8 cellular contexts compared by ENCODE assay signal in the genomic region with DNA sequence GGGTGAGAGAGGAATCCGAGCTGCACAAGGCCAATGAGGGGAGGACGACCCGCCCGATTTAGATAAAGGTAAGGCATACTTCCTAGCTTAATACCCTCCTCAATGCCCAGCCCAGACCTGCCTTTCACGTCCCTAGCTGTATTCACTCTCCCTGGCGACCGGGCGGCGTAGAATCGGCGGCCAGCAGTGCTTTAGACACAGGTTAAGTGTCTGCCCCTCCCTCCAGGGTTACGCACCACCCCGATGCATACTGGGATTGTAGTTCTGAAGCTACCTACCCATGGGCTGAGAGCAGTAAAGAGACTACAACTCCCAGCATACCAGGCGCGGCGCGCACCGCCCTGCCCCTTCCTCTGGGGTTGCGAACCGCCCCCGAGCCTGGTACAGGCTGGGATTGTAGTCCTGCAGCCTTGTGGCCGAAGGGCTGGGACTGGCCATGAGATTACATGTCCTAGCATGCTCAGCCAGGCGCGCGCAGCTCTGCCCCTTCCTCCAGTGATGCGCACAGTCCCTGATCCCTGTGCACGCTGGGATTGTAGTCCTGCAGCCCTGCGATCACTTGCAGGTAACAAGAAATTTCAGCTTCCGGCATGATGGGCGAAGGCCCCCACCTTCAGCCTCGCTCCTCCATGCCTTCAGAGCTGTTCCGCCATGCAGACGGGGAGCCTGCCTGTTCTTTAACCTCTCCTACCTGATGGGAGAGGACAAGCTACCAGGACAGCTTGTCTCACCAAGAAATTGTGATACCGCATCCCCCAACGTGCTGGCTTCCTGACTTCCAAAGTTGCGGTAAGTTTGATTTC. TPM values are rescaled to one million over a fixed set of nuclear protein-coding genes. Genes with fewer than 3 reads are reported as not detected.
DNase-seq lines count a peak whose midpoint lies in the region; ATAC-seq and TF ChIP-seq lines count a peak whose summit lies in the region.

No MANE protein-coding gene starts in this region.

- H3K4me3 ChIP-seq in GM23338 (peak overlapping the region; percentile 75), fibroblast of lung (replicated peaks in 1 of 4; ENCODE audit: control extremely low read depth in 1 of 4, insufficient read depth in 1 of 4, low read depth in 3 of 4, low read length in 4 of 4) (peak overlapping the region; percentile 91 to 95 (median 93))

- no peaks in the 10 kb centered on the region for H3K9me2 ChIP-seq in GM23338 (ENCODE audit: insufficient read depth)

- peaks cover 11% of the 10 kb centered on the region for H3K4me1 Mint-ChIP-seq in GM23338
- peaks cover 29 to 47% (median 35%) of the 10 kb centered on the region in 3 donors for H3K4me1 Mint-ChIP-seq in naive B cell
- H3K4me1 Mint-ChIP-seq in stimulated activated effector memory CD8-positive, alpha-beta T cell treated with anti-CD3 and anti-CD28 coated beads, Interleukin-12 subunit alpha, Interleukin-12 subunit beta, amount 100 ng/mL, for 72 hours, result peaks cover 48% of the 10 kb centered on the region

- H3K36me3 Mint-ChIP-seq in GM23338 (ENCODE audit: low read depth), result peaks cover 13% of the 10 kb centered on the region
- no peaks in the 10 kb centered on the region for H3K36me3 Mint-ChIP-seq in naive B cell
- peaks cover 36% of the 10 kb centered on the region for H3K36me3 Mint-ChIP-seq in stimulated activated effector memory CD8-positive, alpha-beta T cell treated with anti-CD3 and anti-CD28 coated beads, Interleukin-12 subunit alpha, Interleukin-12 subunit beta, amount 100 ng/mL, for 72 hours

- H3K27me3 ChIP-seq in GM23338 (ENCODE audit: insufficient read depth) (no peaks in the 10 kb centered on the region), fibroblast of lung (ENCODE audit: control insufficient read depth, insufficient read depth, low read length) (no peaks in the 10 kb centered on the region)

- H3F3A ChIP-seq in GM23338 (replicated peaks; ENCODE audit: low read depth), result no peaks in the 10 kb centered on the region

- H3K27me3 Mint-ChIP-seq in GM23338 (ENCODE audit: insufficient read depth, low read depth, poor library complexity), result peaks cover 7% of the 10 kb centered on the region
- H3K27me3 Mint-ChIP-seq in naive B cell, result no peaks in the 10 kb centered on the region

- H2AFZ ChIP-seq in GM23338, result peak overlapping the region; percentile 94
- peak overlapping the region; percentile 99 for H2AFZ ChIP-seq in fibroblast of lung (ENCODE audit: low read length)

- H3K27ac ChIP-seq in GM23338 (ENCODE audit: low read depth) (peak overlapping the region; percentile 46; the same call in 1 of the 2 replicates), fibroblast of lung (ENCODE audit: insufficient read depth, low read length) (peak overlapping the region; percentile 73)

- H3K4me1 ChIP-seq in GM23338 (ENCODE audit: insufficient read depth), result peaks cover 15% of the 10 kb centered on the region
- H3K4me1 ChIP-seq in fibroblast of lung (ENCODE audit: control insufficient read depth, extremely low read depth, insufficient read depth, low read length), result no peaks in the 10 kb centered on the region

- peak; percentile 97 for ATAC-seq in GM23338
- peak; percentile 99 for ATAC-seq in naive B cell (ENCODE audit: low read depth in 2 of 2)
- ATAC-seq in stimulated activated effector memory CD8-positive, alpha-beta T cell treated with anti-CD3 and anti-CD28 coated beads, Interleukin-12 subunit alpha, Interleukin-12 subunit beta, amount 100 ng/mL, for 72 hours, result peak; percentile 100

- H3K9me3 ChIP-seq in fibroblast of lung (ENCODE audit: control insufficient read depth, insufficient read depth, low read depth, low read length), result no peaks in the 10 kb centered on the region

- H3K4me2 ChIP-seq in GM23338 (peak overlapping the region; percentile 94), fibroblast of lung (ENCODE audit: extremely low read depth, insufficient read depth, low read length) (peak overlapping the region; percentile 98)

- peak overlapping the region; percentile 62 for H3K9ac ChIP-seq in fibroblast of lung (ENCODE audit: insufficient read depth, low read length)

- TF ChIP-seq CTCF in GM23338 (conservative IDR thresholded peaks at IDR 0.05; ENCODE audit: low read depth in 2 of 2) (no peak), fibroblast of lung (conservative IDR thresholded peaks at IDR 0.05 in 1 of 2, IDR thresholded peaks at IDR 0.05 in 1 of 2; ENCODE audit: low read depth in 1 of 2, low read length in 2 of 2) (no peak)

- H4K20me1 ChIP-seq in GM23338 (replicated peaks; ENCODE audit: insufficient read depth) (no peaks in the 10 kb centered on the region), fibroblast of lung (ENCODE audit: control insufficient read depth, extremely low read depth, insufficient read depth, low read length) (no peaks in the 10 kb centered on the region)

- DNase-seq in Daoy (ENCODE audit: low read depth) (peak; percentile 99), GM23338 (ENCODE audit: low spot score) (peak; percentile 98), Kasumi-1 (lab: John Stamatoyannopoulos, UW) (peak; percentile 97 to 98), RKO (ENCODE audit: low spot score) (peak; percentile 98), fibroblast of lung (ENCODE audit: low read depth in 2 of 2) (peak; percentile 98 to 99), naive B cell (peak; percentile 91)
- peak; percentile 80 to 84 for DNase-seq in activated T-helper 1 cell treated with anti-CD3 and anti-CD28 coated beads, Interleukin-2, amount 50 U/mL, for 16 hours (ENCODE audit: low read depth in 1 of 2, low spot score in 1 of 2)
- peak; percentile 78 to 95 for DNase-seq in stimulated activated effector memory CD8-positive, alpha-beta T cell treated with anti-CD3 and anti-CD28 coated beads, Interleukin-12 subunit alpha, Interleukin-12 subunit beta, amount 100 ng/mL, for 72 hours (ENCODE audit: low spot score in 2 of 2)

- H3K9me3 Mint-ChIP-seq in GM23338, result no peaks in the 10 kb centered on the region; the same call in 2 of the 3 replicates
- peaks cover 0 to 2% (median 0%) of the 10 kb centered on the region in 7 donors for H3K9me3 Mint-ChIP-seq in naive B cell
- H3K9me3 Mint-ChIP-seq in stimulated activated effector memory CD8-positive, alpha-beta T cell treated with anti-CD3 and anti-CD28 coated beads, Interleukin-12 subunit alpha, Interleukin-12 subunit beta, amount 100 ng/mL, for 72 hours, result no peaks in the 10 kb centered on the region

- H3K79me2 ChIP-seq in GM23338 (replicated peaks; ENCODE audit: insufficient read depth), result peaks cover 31% of the 10 kb centered on the region; the same call in 1 of the 2 replicates
- H3K79me2 ChIP-seq in fibroblast of lung (ENCODE audit: control insufficient read depth, insufficient read depth, low read length), result peaks cover 3% of the 10 kb centered on the region

- H3K4me3 Mint-ChIP-seq in GM23338, result peak overlapping the region; percentile 99
- H3K4me3 Mint-ChIP-seq in naive B cell, result peak overlapping the region; percentile 89 to 99 (median 98)
- H3K4me3 Mint-ChIP-seq in stimulated activated effector memory CD8-positive, alpha-beta T cell treated with anti-CD3 and anti-CD28 coated beads, Interleukin-12 subunit alpha, Interleukin-12 subunit beta, amount 100 ng/mL, for 72 hours, result peak overlapping the region; percentile 92

- H3K27ac Mint-ChIP-seq in GM23338, result peak overlapping the region; percentile 97
- H3K27ac Mint-ChIP-seq in naive B cell, result peak overlapping the region; percentile 67 to 97 (median 94)
- H3K27ac Mint-ChIP-seq in stimulated activated effector memory CD8-positive, alpha-beta T cell treated with anti-CD3 and anti-CD28 coated beads, Interleukin-12 subunit alpha, Interleukin-12 subunit beta, amount 100 ng/mL, for 72 hours, result peak overlapping the region; percentile 91

- no peaks in the 10 kb centered on the region for H3K36me3 ChIP-seq in GM23338 (ENCODE audit: insufficient read depth)
- H3K36me3 ChIP-seq in fibroblast of lung (ENCODE audit: control insufficient read depth, insufficient read depth, low read length), result no peaks in the 10 kb centered on the region

RNA-seq across cellular contexts. Expression of gene ZNF14, which starts 43.5 kb away (rescaled TPM):
- 2.9 and 5.4 TPM in 2 replicates for total RNA-seq in Daoy (2014; rRNA removed; shearing (Covaris generic))
- 9.4 and 10.2 TPM in 2 replicates for total RNA-seq in GM23338 (2014; rRNA removed; shearing (Covaris generic))
- polyA plus RNA-seq in GM23338 (2016; fragmentation: Nextera tagmentation; extraction: Ambion mirVana) (3.0 and 4.6 TPM in 2 replicates), fibroblast of lung (2.6 and 3.7 TPM in 2 replicates), naive B cell (ENCODE audit: low read depth in 6 of 6) (10 to 100 TPM in 4 of 6 donors, 1 to 10 TPM in 2; 6.6 to 26.6 (median 10.7) TPM)
- 6.2 and 7.9 TPM in 2 replicates for total RNA-seq in fibroblast of lung
- polyA plus RNA-seq in fibroblast of lung (2012), result 1.7 and 2.3 TPM in 2 replicates
- polyA minus RNA-seq in fibroblast of lung (ENCODE audit: low replicate concordance), result not detected in 2 replicates

RNA-seq across cellular contexts. Expression of gene ZNF506, which starts 45.1 kb away (rescaled TPM):
- total RNA-seq in Daoy (2014; rRNA removed; shearing (Covaris generic)), result 18.5 and 18.6 TPM in 2 replicates
- 24.7 and 26.0 TPM in 2 replicates for total RNA-seq in GM23338 (2014; rRNA removed; shearing (Covaris generic))
- polyA plus RNA-seq in GM23338 (2016; fragmentation: Nextera tagmentation; extraction: Ambion mirVana) (30.4 and 42.1 TPM in 2 replicates), fibroblast of lung (7.6 and 9.6 TPM in 2 replicates), naive B cell (ENCODE audit: low read depth in 6 of 6) (10 to 100 TPM; 35.0 to 45.5 (median 38.9) TPM)
- total RNA-seq in fibroblast of lung, result 11.0 and 16.5 TPM in 2 replicates
- polyA plus RNA-seq in fibroblast of lung (2012), result 6.0 and 6.6 TPM in 2 replicates
- polyA minus RNA-seq in fibroblast of lung (ENCODE audit: low replicate concordance), result 5.2 and 15.4 TPM in 2 replicates

Comparison
In these comparisons a context has a peak if more than half of its experiments do, and no peak if none do; other contexts are left out.
1. Peak in every context shown above with its lines: DNase-seq, ATAC-seq, H3K4me3 ChIP-seq and H3K27ac ChIP-seq.